Comparison of ENCODE assay signal across 16 cellular contexts in genomic region chr17:17528101-17528500, GRCh38. TPM values are rescaled to one million over a fixed set of nuclear protein-coding genes. Genes with fewer than 3 reads are reported as not detected.
"Had no signal": no experiment of that assay in that cellular context is flagged by ENCODE, and none has a peak within 500 bp of the region (broad histone marks: within the 10 kb centered on the region; RNA-seq: fewer than 3 reads in every experiment).

No MANE protein-coding gene starts in this region.

- H3K27me3 ChIP-seq: heart left ventricle, tibial artery had no signal

- ATAC-seq: left colon; naive thymus-derived CD4-positive, alpha-beta T cell had no signal

- DNase-seq: activated CD4-positive, alpha-beta memory T cell treated with anti-CD3 and anti-CD28 coated beads for 36 hours; activated CD4-positive, alpha-beta T cell treated with anti-CD3 and anti-CD28 coated beads for 48 hours; activated CD4-positive, CD25-positive, alpha-beta regulatory T cell; activated naive CD4-positive, alpha-beta T cell treated with anti-CD3 and anti-CD28 coated beads for 36 hours; activated T-cell treated with anti-CD3 and anti-CD28 coated beads, Interleukin-2, amount 50 U/mL, for 48 hours; amygdala; effector CD8-positive, alpha-beta T cell; islet precursor cell; left colon; naive thymus-derived CD4-positive, alpha-beta T cell; retina; stimulated activated CD4-positive, alpha-beta T cell treated with anti-CD3 and anti-CD28 coated beads, Interleukin-12 subunit alpha, Interleukin-12 subunit beta, amount 100 ng/mL, for 4 hours; T1000; tibial artery had no signal

- H3K36me3 ChIP-seq: heart left ventricle, tibial artery had no signal

- H3K9me3 ChIP-seq: tibial artery had no signal

- H3K4me1 ChIP-seq: tibial artery had no signal

- FAIRE-seq: frontal cortex had no signal

- H3K4me3 ChIP-seq: heart left ventricle, tibial artery had no signal

- H3K27ac ChIP-seq: tibial artery had no signal

RNA-seq across cellular contexts. Expression of gene RASD1, which starts 31.9 kb away (rescaled TPM):
- polyA plus RNA-seq: naive thymus-derived CD4-positive, alpha-beta T cell had no signal
